Comparison of ENCODE assay signal across 9 cellular contexts in genomic region chr22:28792491-28793383, GRCh38. TPM values are rescaled to one million over a fixed set of nuclear protein-coding genes. Genes with fewer than 3 reads are reported as not detected.
A peak's percentile ranks its signal among the peaks of the same experiment; 100 is the strongest.
DNase-seq lines count a peak whose midpoint lies in the region; ATAC-seq, FAIRE-seq and TF ChIP-seq lines count a peak whose summit lies in the region.
"Had no signal": no experiment of that assay in that cellular context is flagged by ENCODE, and none has a peak within 500 bp of the region (broad histone marks: within the 10 kb centered on the region; RNA-seq: fewer than 3 reads in every experiment).

No MANE protein-coding gene starts in this region.

- DNase-seq in A549 (ENCODE audit: low read depth in 1 of 2, low spot score in 1 of 2): no peak
- DNase-seq in activated T-helper 1 cell treated with anti-CD3 and anti-CD28 coated beads, Interleukin-12 subunit alpha, Interleukin-12 subunit beta, Interleukin-2, Interleukin-4 antibody, amounts not matched to agents 30 ng/mL and 10 ng/mL and 1 ng/mL, durations not matched to agents 14 hours and 24 hours and 36 hours (ENCODE audit: low spot score): no peak
- no peak for DNase-seq in NCI-H526 (lab: John Stamatoyannopoulos, UW)
- no peak for DNase-seq in NCI-H1092 (lab: John Stamatoyannopoulos, UW)
- DNase-seq in BE2C: no peak
- no peak for DNase-seq in DMS79 (lab: John Stamatoyannopoulos, UW)

- ATAC-seq in A549 (peak; percentile 43 to 50; a peak in 4 of 6 replicates), GM19023 (IDR thresholded peaks at IDR 0.05; ENCODE audit: unreplicated experiment) (peak; percentile 30), HG03095 (IDR thresholded peaks at IDR 0.05; ENCODE audit: unreplicated experiment) (peak; percentile 28)

- peaks cover 55% of the 10 kb centered on the region for H3K4me1 Mint-ChIP-seq in activated T-helper 1 cell treated with anti-CD3 and anti-CD28 coated beads, Interleukin-12 subunit alpha, Interleukin-12 subunit beta, Interleukin-2, Interleukin-4 antibody, amounts not matched to agents 30 ng/mL and 10 ng/mL and 1 ng/mL, durations not matched to agents 14 hours and 24 hours and 36 hours (ENCODE audit: low read depth)

- POLR2A ChIA-PET in A549 (lab: Yijun Ruan, JAX): interaction anchor here (0.9 kb wide), 1 partner anchor 7 kb away, joined by 3 read pairs; no protein-coding TSS in a partner anchor

- H3K36me3 ChIP-seq in BE2C: peaks cover 55% of the 10 kb centered on the region

- 91% methylated on average over 15 of the region's 15 CpGs for WGBS in A549 (ENCODE audit: missing lambda C conversion rate)

- H3K36me3 Mint-ChIP-seq in activated T-helper 1 cell treated with anti-CD3 and anti-CD28 coated beads, Interleukin-12 subunit alpha, Interleukin-12 subunit beta, Interleukin-2, Interleukin-4 antibody, amounts not matched to agents 30 ng/mL and 10 ng/mL and 1 ng/mL, durations not matched to agents 14 hours and 24 hours and 36 hours (ENCODE audit: low read depth): peaks cover 68% of the 10 kb centered on the region

- H3K4me3 ChIP-seq in A549 (no peak overlapping the region), BE2C (ENCODE audit: low read depth, low read length) (no peak overlapping the region)
- H3K4me3 ChIP-seq: ascending aorta had no signal

- H3K27ac Mint-ChIP-seq in activated T-helper 1 cell treated with anti-CD3 and anti-CD28 coated beads, Interleukin-12 subunit alpha, Interleukin-12 subunit beta, Interleukin-2, Interleukin-4 antibody, amounts not matched to agents 30 ng/mL and 10 ng/mL and 1 ng/mL, durations not matched to agents 14 hours and 24 hours and 36 hours: peak overlapping the region; percentile 64

- no peaks in the 10 kb centered on the region for H3K9me3 ChIP-seq in A549
- H3K9me3 ChIP-seq in BE2C: no peaks in the 10 kb centered on the region
- H3K9me3 ChIP-seq: ascending aorta had no signal

- CTCF ChIA-PET in A549 (lab: Yijun Ruan, JAX): interaction anchor here (0.6 to 0.9 kb wide), 4 partner anchors 16 to 80 kb away, joined by 3 read pairs; no protein-coding TSS in a partner anchor

- no peak for TF ChIP-seq POLR2A in A549 (IDR thresholded peaks at IDR 0.05; ENCODE audit: low read length)

- H3K9me3 Mint-ChIP-seq in activated T-helper 1 cell treated with anti-CD3 and anti-CD28 coated beads, Interleukin-12 subunit alpha, Interleukin-12 subunit beta, Interleukin-2, Interleukin-4 antibody, amounts not matched to agents 30 ng/mL and 10 ng/mL and 1 ng/mL, durations not matched to agents 14 hours and 24 hours and 36 hours: no peaks in the 10 kb centered on the region

- no peak for FAIRE-seq in A549 (lab: Jason Lieb, UNC)

- H3K4me3 Mint-ChIP-seq in activated T-helper 1 cell treated with anti-CD3 and anti-CD28 coated beads, Interleukin-12 subunit alpha, Interleukin-12 subunit beta, Interleukin-2, Interleukin-4 antibody, amounts not matched to agents 30 ng/mL and 10 ng/mL and 1 ng/mL, durations not matched to agents 14 hours and 24 hours and 36 hours: no peak overlapping the region

- TF ChIP-seq RAD21 in A549 (conservative IDR thresholded peaks at IDR 0.05 in 1 of 2, IDR thresholded peaks at IDR 0.05 in 1 of 2): no peak

- TF ChIP-seq EP300 in A549 (IDR thresholded peaks at IDR 0.05): no peak

- TF ChIP-seq CTCF in A549 (IDR thresholded peaks at IDR 0.05) (no peak), BE2C (IDR thresholded peaks at IDR 0.05; ENCODE audit: low read depth, low read length) (no peak)

- H3K27me3 Mint-ChIP-seq in activated T-helper 1 cell treated with anti-CD3 and anti-CD28 coated beads, Interleukin-12 subunit alpha, Interleukin-12 subunit beta, Interleukin-2, Interleukin-4 antibody, amounts not matched to agents 30 ng/mL and 10 ng/mL and 1 ng/mL, durations not matched to agents 14 hours and 24 hours and 36 hours (ENCODE audit: insufficient read depth): no peaks in the 10 kb centered on the region

- no peak overlapping the region for H3K4me2 ChIP-seq in A549

- peaks cover 29% of the 10 kb centered on the region; the same call in 2 of the 3 replicates for H3K4me1 ChIP-seq in A549
- H3K4me1 ChIP-seq in BE2C: no peaks in the 10 kb centered on the region

- H3K27ac ChIP-seq in A549: no peak overlapping the region
- H3K27ac ChIP-seq: ascending aorta had no signal

- intact Hi-C loops in activated T-helper 1 cell treated with anti-CD3 and anti-CD28 coated beads, Interleukin-12 subunit alpha, Interleukin-12 subunit beta, Interleukin-2, Interleukin-4 antibody, amounts not matched to agents 30 ng/mL and 10 ng/mL and 1 ng/mL, durations not matched to agents 14 hours and 24 hours and 36 hours (cut with micrococcal nuclease): loop anchor here (10.0 kb wide), 1 partner anchor 388 kb away; no protein-coding TSS in a partner anchor

- H3K27me3 ChIP-seq in BE2C: no peaks in the 10 kb centered on the region
- H3K27me3 ChIP-seq: ascending aorta had no signal

TF ChIP-seq in A549, 52 proteins besides CTCF, POLR2A, EP300 and RAD21 (continues in another document):
- TF ChIP-seq RFX5 (IDR thresholded peaks at IDR 0.05) (no peak), HEYL (CRISPR knock-in tag; IDR thresholded peaks at IDR 0.05) (no peak), RCOR1 (IDR thresholded peaks at IDR 0.05; ENCODE audit: low read depth, low read length) (no peak), ZNF302 (CRISPR knock-in tag; IDR thresholded peaks at IDR 0.05) (no peak), KDM1A (IDR thresholded peaks at IDR 0.05; ENCODE audit: low read depth) (no peak), FOSB (CRISPR knock-in tag; IDR thresholded peaks at IDR 0.05) (no peak)
- TF ChIP-seq, protein P1, sequence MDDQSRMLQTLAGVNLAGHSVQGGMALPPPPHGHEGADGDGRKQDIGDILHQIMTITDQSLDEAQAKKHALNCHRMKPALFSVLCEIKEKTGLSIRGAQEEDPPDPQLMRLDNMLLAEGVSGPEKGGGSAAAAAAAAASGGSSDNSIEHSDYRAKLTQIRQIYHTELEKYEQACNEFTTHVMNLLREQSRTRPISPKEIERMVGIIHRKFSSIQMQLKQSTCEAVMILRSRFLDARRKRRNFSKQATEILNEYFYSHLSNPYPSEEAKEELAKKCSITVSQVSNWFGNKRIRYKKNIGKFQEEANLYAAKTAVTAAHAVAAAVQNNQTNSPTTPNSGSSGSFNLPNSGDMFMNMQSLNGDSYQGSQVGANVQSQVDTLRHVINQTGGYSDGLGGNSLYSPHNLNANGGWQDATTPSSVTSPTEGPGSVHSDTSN (IDR thresholded peaks at IDR 0.05): no peak

RNA-seq across cellular contexts. Expression of gene XBP1, which starts 7.6 kb away (rescaled TPM):
- polyA plus RNA-seq in A549 (2011; rRNA removed) (172 and 207 TPM in 2 replicates), A549 (2017; fragmentation: RNase III; extraction: RNeasy Plus Mini Kit Qiagen cat#74134 plus additional on column Dnase treatment) (30.0 to 34.1 TPM (median 32.7 TPM) in 3 replicates)
- 29.2 and 32.2 TPM in 2 replicates for polyA plus RNA-seq in A549 (2012; cell fraction: cytosol; rRNA removed)
- 32.1 and 37.9 TPM in 2 replicates for polyA plus RNA-seq in A549 (2012; cell fraction: nucleus; rRNA removed)
- polyA minus RNA-seq in A549 (2011; rRNA and poly(A)+ RNA removed): 160 and 223 TPM in 2 replicates
- 177 and 181 TPM in 2 replicates for total RNA-seq in activated T-helper 1 cell treated with anti-CD3 and anti-CD28 coated beads, Interleukin-12 subunit alpha, Interleukin-12 subunit beta, Interleukin-2, Interleukin-4 antibody, amounts not matched to agents 30 ng/mL and 10 ng/mL and 1 ng/mL, durations not matched to agents 14 hours and 24 hours and 36 hours
- polyA plus RNA-seq in BE2C (2012; ENCODE audit: insufficient read depth, insufficient read length, low read depth): 136 TPM

RNA-seq across cellular contexts. Expression of gene CCDC117, which starts 20.2 kb away (rescaled TPM):
- polyA plus RNA-seq in A549 (2011; rRNA removed) (15.7 and 24.1 TPM in 2 replicates), A549 (2017; fragmentation: RNase III; extraction: RNeasy Plus Mini Kit Qiagen cat#74134 plus additional on column Dnase treatment) (10.1 to 12.2 TPM (median 11.0 TPM) in 3 replicates)
- 3.1 and 3.8 TPM in 2 replicates for polyA plus RNA-seq in A549 (2012; cell fraction: cytosol; rRNA removed)
- 1.7 and 2.4 TPM in 2 replicates for polyA plus RNA-seq in A549 (2012; cell fraction: nucleus; rRNA removed)
- polyA minus RNA-seq in A549 (2011; rRNA and poly(A)+ RNA removed): 4.2 and 6.6 TPM in 2 replicates
- 46.4 and 52.8 TPM in 2 replicates for total RNA-seq in activated T-helper 1 cell treated with anti-CD3 and anti-CD28 coated beads, Interleukin-12 subunit alpha, Interleukin-12 subunit beta, Interleukin-2, Interleukin-4 antibody, amounts not matched to agents 30 ng/mL and 10 ng/mL and 1 ng/mL, durations not matched to agents 14 hours and 24 hours and 36 hours
- 8.4 TPM for polyA plus RNA-seq in BE2C (2012; ENCODE audit: insufficient read depth, insufficient read length, low read depth)

RNA-seq across cellular contexts. Expression of gene HSCB, which starts 50.9 kb away (rescaled TPM):
- 20.2 and 22.4 TPM in 2 replicates for polyA plus RNA-seq in A549 (2011; rRNA removed)
- 12.4 and 14.3 TPM in 2 replicates for polyA plus RNA-seq in A549 (2012; cell fraction: cytosol; rRNA removed)
- 5.4 and 7.1 TPM in 2 replicates for polyA plus RNA-seq in A549 (2012; cell fraction: nucleus; rRNA removed)
- 14.3 to 17.5 TPM (median 17.2 TPM) in 3 replicates for polyA plus RNA-seq in A549 (2017; fragmentation: RNase III; extraction: RNeasy Plus Mini Kit Qiagen cat#74134 plus additional on column Dnase treatment)
- polyA minus RNA-seq in A549 (2011; rRNA and poly(A)+ RNA removed): 5.8 and 7.8 TPM in 2 replicates
- 16.6 and 18.0 TPM in 2 replicates for total RNA-seq in activated T-helper 1 cell treated with anti-CD3 and anti-CD28 coated beads, Interleukin-12 subunit alpha, Interleukin-12 subunit beta, Interleukin-2, Interleukin-4 antibody, amounts not matched to agents 30 ng/mL and 10 ng/mL and 1 ng/mL, durations not matched to agents 14 hours and 24 hours and 36 hours
- 19.5 TPM for polyA plus RNA-seq in BE2C (2012; ENCODE audit: insufficient read depth, insufficient read length, low read depth)

RNA-seq across cellular contexts. Expression of gene CHEK2, which starts 51.1 kb away (rescaled TPM):
- polyA plus RNA-seq in A549 (2011; rRNA removed) (26.1 and 29.6 TPM in 2 replicates), A549 (2017; fragmentation: RNase III; extraction: RNeasy Plus Mini Kit Qiagen cat#74134 plus additional on column Dnase treatment) (12.2 to 14.7 TPM (median 13.0 TPM) in 3 replicates)
- 13.3 and 17.9 TPM in 2 replicates for polyA plus RNA-seq in A549 (2012; cell fraction: cytosol; rRNA removed)
- polyA plus RNA-seq in A549 (2012; cell fraction: nucleus; rRNA removed): 26.1 and 28.0 TPM in 2 replicates
- polyA minus RNA-seq in A549 (2011; rRNA and poly(A)+ RNA removed): 11.7 and 16.4 TPM in 2 replicates
- 31.4 and 35.0 TPM in 2 replicates for total RNA-seq in activated T-helper 1 cell treated with anti-CD3 and anti-CD28 coated beads, Interleukin-12 subunit alpha, Interleukin-12 subunit beta, Interleukin-2, Interleukin-4 antibody, amounts not matched to agents 30 ng/mL and 10 ng/mL and 1 ng/mL, durations not matched to agents 14 hours and 24 hours and 36 hours
- 4.4 TPM for polyA plus RNA-seq in BE2C (2012; ENCODE audit: insufficient read depth, insufficient read length, low read depth)
